In genomic region chr19:23709347-23709746, GRCh38 we compare ENCODE assay signal across 35 cellular contexts.
"Had no signal": no experiment of that assay in that cellular context is flagged by ENCODE, and none has a peak within 500 bp of the region (broad histone marks: within the 10 kb centered on the region; RNA-seq: fewer than 3 reads in every experiment).

No MANE protein-coding gene starts in this region.

- H3K9me3 ChIP-seq: MG63 had no signal

- H3K36me3 ChIP-seq: MG63 had no signal

- DNase-seq: Karpas-422, Kasumi-1, MG63, MV-4-11, NCI-H1048, NCI-H1092, NCI-H1092 treated with DMSO at 0.1 percent for 48 hours, NCI-H1105, NCI-H1105 treated with DMSO at 0.1 percent for 48 hours, NCI-H1417, NCI-H1417 treated with DMSO at 0.1 percent for 48 hours, NCI-H1436, NCI-H1436 treated with DMSO at 0.1 percent for 48 hours, NCI-H146, NCI-H1694, NCI-H1694 treated with DMSO at 0.1 percent for 48 hours, NCI-H187, NCI-H187 treated with DMSO at 0.1 percent for 48 hours, NCI-H1930, NCI-H2029, NCI-H2029 treated with DMSO at 0.1 percent for 48 hours, NCI-H2081, NCI-H2081 treated with DMSO at 0.1 percent for 48 hours, NCI-H2107, NCI-H2171, NCI-H2171 treated with DMSO at 0.1 percent for 48 hours, NCI-H2227 treated with DMSO at 0.1 percent for 48 hours, NCI-H226, NCI-H345, NCI-H446, NCI-H446 treated with DMSO at 0.1 percent for 48 hours, NCI-H510A, NCI-H510A treated with DMSO at 0.1 percent for 48 hours, NCI-H524, NCI-H524 treated with DMSO at 0.1 percent for 48 hours had no signal

- H3K4me3 ChIP-seq: MG63 had no signal

- H3K27me3 ChIP-seq: MG63 had no signal
